Comparison of ENCODE assay signal across 17 cellular contexts in the genomic region with DNA sequence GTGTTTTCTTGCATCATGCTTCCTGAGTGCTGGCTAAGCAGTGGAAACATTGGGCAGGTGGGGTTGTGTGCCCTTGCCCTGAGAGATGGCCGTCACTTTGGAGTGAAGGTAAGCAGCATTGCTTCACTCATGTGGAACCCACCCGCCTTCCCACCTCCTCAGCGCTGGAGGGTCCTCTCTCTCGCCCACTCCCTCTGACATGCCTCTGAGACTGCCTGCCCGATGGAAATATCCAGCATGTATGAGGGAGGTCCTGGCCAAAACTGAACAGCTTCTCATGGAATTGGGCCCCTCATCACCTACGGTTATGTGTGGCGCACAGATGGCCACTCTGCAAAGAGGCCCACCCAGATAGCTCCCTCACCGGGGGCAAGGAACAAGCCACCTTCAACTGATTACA. TPM values are rescaled to one million over a fixed set of nuclear protein-coding genes. Genes with fewer than 3 reads are reported as not detected.
A peak's percentile ranks its signal among the peaks of the same experiment; 100 is the strongest.
DNase-seq lines count a peak whose midpoint lies in the region; ATAC-seq, FAIRE-seq and TF ChIP-seq lines count a peak whose summit lies in the region.
"Had no signal": no experiment of that assay in that cellular context is flagged by ENCODE, and none has a peak within 500 bp of the region (broad histone marks: within the 10 kb centered on the region; RNA-seq: fewer than 3 reads in every experiment).

No MANE protein-coding gene starts in this region.

- CTCF ChIA-PET in T-cell (lab: Charles Lee) = no interaction called here

- FAIRE-seq in kidney (lab: Jason Lieb, UNC) = no peak
- FAIRE-seq: bronchial epithelial cell had no signal

- intact Hi-C loops in Right ventricle myocardium superior (cut with DNase I) (no loop called here), left cardiac atrium (cut with DNase I) (no loop called here), kidney (cut with DNase I) (no loop called here)

- H3K4me3 ChIP-seq in kidney (ENCODE audit: low read length in 2 of 2) = no peak overlapping the region
- H3K4me3 ChIP-seq: lung, neural progenitor cell, upper lobe of left lung had no signal

- H3K4me3 Mint-ChIP-seq in T-cell = peak overlapping the region in 1 of 3 donors; percentile 45
- H3K4me3 Mint-ChIP-seq in immature natural killer cell = peak overlapping the region in 4 of 5 donors; percentile 27 to 68 (median 42)
- H3K4me3 Mint-ChIP-seq: neural progenitor cell had no signal

- peaks cover 39% of the 10 kb centered on the region for H3K36me3 Mint-ChIP-seq in T-cell
- peaks cover 0 to 3% (median 3%) of the 10 kb centered on the region in 3 donors for H3K36me3 Mint-ChIP-seq in immature natural killer cell

- H3K9me3 Mint-ChIP-seq in T-cell (peaks cover 0 to 4% (median 0%) of the 10 kb centered on the region in 3 donors), immature natural killer cell (peaks cover 0 to 3% (median 0%) of the 10 kb centered on the region in 6 donors)

- POLR2A ChIA-PET in T-cell (lab: Charles Lee) = no interaction called here

- H3K27me3 Mint-ChIP-seq in T-cell = no peaks in the 10 kb centered on the region
- H3K27me3 Mint-ChIP-seq in immature natural killer cell (ENCODE audit: low read depth in 3 of 3) = peaks cover 3 to 15% (median 11%) of the 10 kb centered on the region in 3 donors

- no peak overlapping the region for H3K9ac ChIP-seq in kidney (ENCODE audit: low read length in 2 of 2)
- H3K9ac ChIP-seq: neural progenitor cell had no signal

- peaks cover 41 to 49% of the 10 kb centered on the region in 2 donors for H3K4me1 ChIP-seq in kidney (ENCODE audit: control insufficient read depth in 1 of 2, insufficient read depth in 1 of 2, low read depth in 1 of 2, low read length in 2 of 2)
- H3K4me1 ChIP-seq: BE2C had no signal

- TF ChIP-seq CTCF in kidney (IDR thresholded peaks at IDR 0.05; ENCODE audit: borderline replicate concordance, extremely low read depth, insufficient read depth) = no peak

- DNase-seq in Right ventricle myocardium superior = peak; percentile 13
- DNase-seq in left cardiac atrium = no peak
- DNase-seq in T-cell = no peak
- no peak for DNase-seq in immature natural killer cell
- no peak for DNase-seq in mesenteric fat pad (ENCODE audit: low spot score)
- DNase-seq in NCI-H2227 (lab: John Stamatoyannopoulos, UW; ENCODE audit: unreplicated experiment) = no peak
- no peak for DNase-seq in kidney
- DNase-seq: BE2C; effector CD4-positive, alpha-beta T cell; NCI-H146; NCI-H345; upper lobe of left lung had no signal

- no peak for ATAC-seq in Right ventricle myocardium superior (ENCODE audit: poor library complexity)
- no peak for ATAC-seq in left cardiac atrium
- no peak for ATAC-seq in T-cell (replicated peaks in 1 of 4)
- no peak for ATAC-seq in HG03108 (IDR thresholded peaks at IDR 0.05; ENCODE audit: unreplicated experiment)
- ATAC-seq: right cardiac atrium had no signal

- no peaks in the 10 kb centered on the region for H3K9me3 ChIP-seq in kidney (ENCODE audit: control insufficient read depth in 1 of 2, low read length in 2 of 2)
- H3K9me3 ChIP-seq: BE2C, upper lobe of left lung had no signal

- H3K27ac ChIP-seq in kidney (ENCODE audit: low read depth in 2 of 2, low read length in 2 of 2) = no peak overlapping the region
- H3K27ac ChIP-seq: neural progenitor cell had no signal

- H3K27ac Mint-ChIP-seq in T-cell (peak overlapping the region; percentile 93 to 97), immature natural killer cell (peak overlapping the region; percentile 68 to 98 (median 91))
- H3K27ac Mint-ChIP-seq: neural progenitor cell had no signal

- no peaks in the 10 kb centered on the region for H3K36me3 ChIP-seq in kidney (ENCODE audit: control insufficient read depth in 1 of 2, insufficient read depth in 2 of 2, low read length in 2 of 2)
- H3K36me3 ChIP-seq: BE2C, upper lobe of left lung had no signal

- peaks cover 76 to 92% (median 86%) of the 10 kb centered on the region in 3 donors for H3K4me1 Mint-ChIP-seq in T-cell
- H3K4me1 Mint-ChIP-seq in immature natural killer cell = peaks cover 59 to 61% of the 10 kb centered on the region in 2 donors

RNA-seq across cellular contexts. Expression of a gene that starts 48.6 kb away (rescaled TPM):
- 17.3 TPM for total RNA-seq in Right ventricle myocardium superior
- 10 to 100 TPM; 24.0 to 37.5 TPM for total RNA-seq in left cardiac atrium
- 100 to 1,000 TPM in 3 of 5 donors, 10 to 100 TPM in 2; 55.4 to 159 (median 110) TPM for total RNA-seq in T-cell
- 10 to 100 TPM in 2 of 3 donors, 1 to 10 TPM in 1; 8.9 to 11.9 (median 10.0) TPM for polyA plus RNA-seq in immature natural killer cell
- total RNA-seq in mesenteric fat pad = 71.9 TPM
- 58.2 TPM for total RNA-seq in kidney
- polyA plus RNA-seq in kidney (ENCODE audit: insufficient read depth, low read depth, low replicate concordance) = 10.1 TPM
